In the genomic region with DNA sequence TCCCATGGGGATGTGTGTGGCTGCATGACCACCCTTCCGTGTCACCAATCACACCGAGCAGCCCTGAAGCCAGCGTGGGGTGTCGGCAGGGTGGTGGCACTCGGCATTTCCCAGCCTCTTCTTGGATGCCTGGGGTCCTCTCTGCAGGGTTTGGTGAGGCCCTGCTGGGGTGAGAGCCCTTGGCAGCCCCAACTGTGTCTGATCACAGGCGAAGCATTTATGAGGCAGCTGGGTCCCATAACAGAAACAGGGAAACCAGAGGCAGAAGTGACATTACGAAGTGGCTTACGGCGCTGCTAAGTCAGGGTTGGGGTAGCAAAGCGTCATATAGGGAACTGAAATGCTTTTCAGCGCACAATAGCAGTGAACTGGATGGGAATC, we compare ENCODE assay signal across 13 cellular contexts.
DNase-seq lines count a peak whose midpoint lies in the region; ATAC-seq and TF ChIP-seq lines count a peak whose summit lies in the region.
"Had no signal": no experiment of that assay in that cellular context is flagged by ENCODE, and none has a peak within 500 bp of the region (broad histone marks: within the 10 kb centered on the region; RNA-seq: fewer than 3 reads in every experiment).

No MANE protein-coding gene starts in this region.

- intact Hi-C loops in activated naive CD4-positive, alpha-beta T cell treated with anti-CD3 and anti-CD28 coated beads for 36 hours (cut with micrococcal nuclease) = no loop called here
- intact Hi-C loops in esophagus squamous epithelium (cut with DNase I) (no loop called here), thyroid gland (cut with DNase I) (loop anchor here (10.0 kb wide), 1 partner anchor 477 kb away; the partner anchor contains the start of gene ESS2)

- no peak overlapping the region for H3K4me3 ChIP-seq in esophagus squamous epithelium
- no peak overlapping the region for H3K4me3 ChIP-seq in thyroid gland (replicated peaks in 1 of 3)
- H3K4me3 ChIP-seq: cardiac muscle cell had no signal

- no peaks in the 10 kb centered on the region for H3K9me3 Mint-ChIP-seq in activated naive CD4-positive, alpha-beta T cell treated with anti-CD3 and anti-CD28 coated beads for 36 hours
- H3K9me3 Mint-ChIP-seq in IgD-negative memory B cell = no peaks in the 10 kb centered on the region
- H3K9me3 Mint-ChIP-seq in effector memory CD8-positive, alpha-beta T cell = no peaks in the 10 kb centered on the region
- H3K9me3 Mint-ChIP-seq: activated T-cell treated with anti-CD3 and anti-CD28 coated beads, Interleukin-2, amount 50 U/mL, for 72 hours had no signal

- H3K27me3 Mint-ChIP-seq in activated naive CD4-positive, alpha-beta T cell treated with anti-CD3 and anti-CD28 coated beads for 36 hours (ENCODE audit: low read depth) = no peaks in the 10 kb centered on the region
- peaks cover 28% of the 10 kb centered on the region for H3K27me3 Mint-ChIP-seq in IgD-negative memory B cell
- peaks cover 39 to 75% of the 10 kb centered on the region in 2 donors for H3K27me3 Mint-ChIP-seq in effector memory CD8-positive, alpha-beta T cell

- H3K27ac ChIP-seq in esophagus squamous epithelium (peak overlapping the region in 3 of 4 donors; percentile 4 to 65 (median 54)), thyroid gland (peak overlapping the region; percentile 38 to 77 (median 75)), foreskin keratinocyte (no peak overlapping the region)
- H3K27ac ChIP-seq: cardiac muscle cell, WERI-Rb-1 had no signal

- H3K4me1 ChIP-seq in esophagus squamous epithelium (no peaks in the 10 kb centered on the region), thyroid gland (peaks cover 23 to 24% of the 10 kb centered on the region in 2 donors), foreskin keratinocyte (no peaks in the 10 kb centered on the region)

- H3K27ac Mint-ChIP-seq in activated naive CD4-positive, alpha-beta T cell treated with anti-CD3 and anti-CD28 coated beads for 36 hours = no peak overlapping the region
- peak overlapping the region in 2 of 3 donors; percentile 58 to 70 for H3K27ac Mint-ChIP-seq in IgD-negative memory B cell
- H3K27ac Mint-ChIP-seq in effector memory CD8-positive, alpha-beta T cell = no peak overlapping the region
- H3K27ac Mint-ChIP-seq: activated T-cell treated with anti-CD3 and anti-CD28 coated beads, Interleukin-2, amount 50 U/mL, for 72 hours had no signal

- TF ChIP-seq CTCF in esophagus squamous epithelium (IDR thresholded peaks at IDR 0.05) (no peak), thyroid gland (IDR thresholded peaks at IDR 0.05) (no peak), foreskin keratinocyte (conservative IDR thresholded peaks at IDR 0.05) (no peak)

- DNase-seq in activated naive CD4-positive, alpha-beta T cell treated with anti-CD3 and anti-CD28 coated beads for 36 hours = no peak
- DNase-seq in activated naive CD4-positive, alpha-beta T cell (lab: John Stamatoyannopoulos, UW) = no peak
- DNase-seq in esophagus squamous epithelium (lab: John Stamatoyannopoulos, UW) (no peak), thyroid gland (peak; percentile 77 to 79), foreskin keratinocyte (no peak)
- no peak for DNase-seq in effector memory CD8-positive, alpha-beta T cell
- DNase-seq: activated T-cell treated with anti-CD3 and anti-CD28 coated beads, Interleukin-2, amount 50 U/mL, for 72 hours; GOT3; stimulated activated naive CD4-positive, alpha-beta T cell; WERI-Rb-1 had no signal

- H3K4me1 Mint-ChIP-seq in activated naive CD4-positive, alpha-beta T cell treated with anti-CD3 and anti-CD28 coated beads for 36 hours (ENCODE audit: low read depth) = peaks cover 15% of the 10 kb centered on the region
- peaks cover 32 to 35% (median 33%) of the 10 kb centered on the region in 3 donors for H3K4me1 Mint-ChIP-seq in IgD-negative memory B cell
- H3K4me1 Mint-ChIP-seq in effector memory CD8-positive, alpha-beta T cell (ENCODE audit: low read depth in 2 of 2) = peaks cover 0 to 3% of the 10 kb centered on the region in 2 donors

- H3K27me3 ChIP-seq in esophagus squamous epithelium = peaks cover 0 to 30% (median 0%) of the 10 kb centered on the region in 4 donors
- no peaks in the 10 kb centered on the region for H3K27me3 ChIP-seq in thyroid gland
- peaks cover 42% of the 10 kb centered on the region for H3K27me3 ChIP-seq in foreskin keratinocyte
- H3K27me3 ChIP-seq: cardiac muscle cell had no signal

- ATAC-seq in foreskin keratinocyte (no peak), GM18870 (IDR thresholded peaks at IDR 0.05; ENCODE audit: unreplicated experiment) (no peak)
- ATAC-seq in effector memory CD8-positive, alpha-beta T cell (replicated peaks) = no peak
- ATAC-seq: activated T-cell treated with anti-CD3 and anti-CD28 coated beads, Interleukin-2, amount 50 U/mL, for 72 hours had no signal

- H3K4me3 Mint-ChIP-seq in activated naive CD4-positive, alpha-beta T cell treated with anti-CD3 and anti-CD28 coated beads for 36 hours = peak overlapping the region; percentile 21
- H3K4me3 Mint-ChIP-seq in IgD-negative memory B cell = peak overlapping the region; percentile 70 to 93 (median 80)
- H3K4me3 Mint-ChIP-seq in effector memory CD8-positive, alpha-beta T cell = no peak overlapping the region
- H3K4me3 Mint-ChIP-seq: activated T-cell treated with anti-CD3 and anti-CD28 coated beads, Interleukin-2, amount 50 U/mL, for 72 hours had no signal

- no peaks in the 10 kb centered on the region for H3K36me3 ChIP-seq in esophagus squamous epithelium
- no peaks in the 10 kb centered on the region for H3K36me3 ChIP-seq in thyroid gland
- H3K36me3 ChIP-seq: cardiac muscle cell, WERI-Rb-1 had no signal

- no peak for TF ChIP-seq POLR2A in esophagus squamous epithelium (IDR thresholded peaks at IDR 0.05)
- no peak for TF ChIP-seq POLR2A in thyroid gland (IDR thresholded peaks at IDR 0.05)

- H3K36me3 Mint-ChIP-seq in activated naive CD4-positive, alpha-beta T cell treated with anti-CD3 and anti-CD28 coated beads for 36 hours (ENCODE audit: low read depth) = no peaks in the 10 kb centered on the region
- H3K36me3 Mint-ChIP-seq in IgD-negative memory B cell = peaks cover 2% of the 10 kb centered on the region
- H3K36me3 Mint-ChIP-seq in effector memory CD8-positive, alpha-beta T cell (ENCODE audit: insufficient read depth) = no peaks in the 10 kb centered on the region

- CTCF ChIA-PET in activated naive CD4-positive, alpha-beta T cell treated with anti-CD3 and anti-CD28 coated beads for 36 hours (lab: Charles Lee) = no interaction called here

- H3K9me3 ChIP-seq in esophagus squamous epithelium = no peaks in the 10 kb centered on the region
- no peaks in the 10 kb centered on the region for H3K9me3 ChIP-seq in thyroid gland

- WGBS in esophagus squamous epithelium, 2 donors = 64 to 78% methylated on average over 6 to 9 of the region's 11 CpGs
- WGBS in thyroid gland, 2 donors = 47 to 60% methylated on average over 11 of the region's 11 CpGs

Comparison
In these comparisons a context has a peak if more than half of its experiments do, and no peak if none do; other contexts are left out.
1. DNase-seq: peak in thyroid gland (2 of 2); none in activated naive CD4-positive, alpha-beta T cell treated with anti-CD3 and anti-CD28 coated beads for 36 hours (single experiment), activated naive CD4-positive, alpha-beta T cell (0 of 4), esophagus squamous epithelium (single experiment), foreskin keratinocyte (0 of 2) and effector memory CD8-positive, alpha-beta T cell (0 of 3).
2. H3K27ac Mint-ChIP-seq: peak in IgD-negative memory B cell (2 of 3); none in activated naive CD4-positive, alpha-beta T cell treated with anti-CD3 and anti-CD28 coated beads for 36 hours (single experiment) and effector memory CD8-positive, alpha-beta T cell (0 of 2).
3. H3K4me3 Mint-ChIP-seq: peak in activated naive CD4-positive, alpha-beta T cell treated with anti-CD3 and anti-CD28 coated beads for 36 hours (single experiment) and IgD-negative memory B cell (4 of 4); none in effector memory CD8-positive, alpha-beta T cell (0 of 2).